Comparison of ENCODE assay signal across 8 cellular contexts in genomic region chr10:69742928-69743602, GRCh38. TPM values are rescaled to one million over a fixed set of nuclear protein-coding genes. Genes with fewer than 3 reads are reported as not detected.
A peak's percentile ranks its signal among the peaks of the same experiment; 100 is the strongest.
DNase-seq lines count a peak whose midpoint lies in the region; ATAC-seq and TF ChIP-seq lines count a peak whose summit lies in the region.
"Had no signal": no experiment of that assay in that cellular context is flagged by ENCODE, and none has a peak within 500 bp of the region (broad histone marks: within the 10 kb centered on the region; RNA-seq: fewer than 3 reads in every experiment).

No MANE protein-coding gene starts in this region.

- H3K4ac ChIP-seq in neuronal stem cell (ENCODE audit: low read length), result no peak overlapping the region

- no peak overlapping the region for H3K23ac ChIP-seq in neuronal stem cell (ENCODE audit: low read depth, low read length, poor library complexity)

- no peak overlapping the region for H3K27ac ChIP-seq in neuronal stem cell (replicated peaks; ENCODE audit: low read length)
- H3K27ac ChIP-seq: epithelial cell of prostate had no signal

- peaks cover 0 to 9% (median 0%) of the 10 kb centered on the region in 3 experiments for H3K27me3 ChIP-seq in neuronal stem cell (ENCODE audit: control insufficient read depth in 3 of 3, insufficient read depth in 3 of 3, low read depth in 1 of 3, low read length in 3 of 3)

- no peaks in the 10 kb centered on the region for H3K79me1 ChIP-seq in neuronal stem cell (ENCODE audit: low read depth, low read length)

- WGBS in neuronal stem cell (ENCODE audit: extremely low coverage in 2 of 2, insufficient read length in 2 of 2, insufficient replicate concordance in 1 of 2), 2 donors, result no CpG with 5 or more reads among the region's 6 CpGs

- H2AK5ac ChIP-seq in neuronal stem cell (ENCODE audit: low read depth, low read length), result peak overlapping the region; percentile 2

- H4K8ac ChIP-seq in neuronal stem cell (ENCODE audit: low read depth, low read length), result no peak overlapping the region

- no peak overlapping the region for H3K14ac ChIP-seq in neuronal stem cell (ENCODE audit: low read length)

- no peak overlapping the region for H4K91ac ChIP-seq in neuronal stem cell (ENCODE audit: low read depth, low read length, poor library complexity)

- peak overlapping the region; percentile 31 for H3K18ac ChIP-seq in neuronal stem cell (ENCODE audit: low read length)

- no peak overlapping the region for H2AFZ ChIP-seq in neuronal stem cell (ENCODE audit: low read length)

- ATAC-seq in GM21360 (IDR thresholded peaks at IDR 0.05; ENCODE audit: unreplicated experiment), result no peak

- H2BK120ac ChIP-seq in neuronal stem cell (ENCODE audit: low read depth, low read length), result no peak overlapping the region

- H3K4me3 ChIP-seq in LNCaP clone FGC (ENCODE audit: low read depth, low read length) (no peak overlapping the region), neuronal stem cell (ENCODE audit: low read length in 2 of 2) (no peak overlapping the region)

- DNase-seq in GDM1 (lab: John Stamatoyannopoulos, UW) (peak; percentile 4), LNCaP clone FGC (ENCODE audit: low read depth) (no peak), ecto neural progenitor cell (ENCODE audit: low spot score) (peak; percentile 75), neuronal stem cell (ENCODE audit: low spot score) (peak; percentile 37), amniotic stem cell (lab: John Stamatoyannopoulos, UW) (no peak)
- DNase-seq in NK-92 treated with Interleukin-12 subunit alpha and Interleukin-12 subunit beta, amount 100 ng/mL, for 24 hours (lab: John Stamatoyannopoulos, UW), result no peak

- no peak overlapping the region for H3K9ac ChIP-seq in neuronal stem cell (ENCODE audit: low read depth, low read length, poor library complexity)

- peak; percentile 60 for TF ChIP-seq CTCF in LNCaP clone FGC (IDR thresholded peaks at IDR 0.05; ENCODE audit: control insufficient read depth, extremely low read depth, insufficient read depth)

- no peaks in the 10 kb centered on the region for H3K36me3 ChIP-seq in neuronal stem cell (replicated peaks in 1 of 2; ENCODE audit: control insufficient read depth in 2 of 2, insufficient read depth in 2 of 2, low read length in 2 of 2)

- H2BK15ac ChIP-seq in neuronal stem cell (ENCODE audit: low read length), result no peak overlapping the region

- no peak overlapping the region for H3K4me2 ChIP-seq in neuronal stem cell (ENCODE audit: insufficient read depth, low read length, poor library complexity, severe bottlenecking)

- H2BK5ac ChIP-seq in neuronal stem cell (ENCODE audit: low read length), result no peak overlapping the region

- H3K9me3 ChIP-seq in neuronal stem cell (replicated peaks in 1 of 2; ENCODE audit: control insufficient read depth in 2 of 2, insufficient read depth in 1 of 2, low read depth in 1 of 2, low read length in 2 of 2), result no peaks in the 10 kb centered on the region

- H3K4me1 ChIP-seq in neuronal stem cell (ENCODE audit: control insufficient read depth in 2 of 2, insufficient read depth in 1 of 2, low read depth in 1 of 2, low read length in 2 of 2), result peaks cover 1 to 2% of the 10 kb centered on the region in 2 donors

- no peak overlapping the region for H2BK12ac ChIP-seq in neuronal stem cell (ENCODE audit: low read length)

RNA-seq across cellular contexts. Expression of gene COL13A1, which starts 58.6 kb away (rescaled TPM):
- 4.7 TPM for polyA plus RNA-seq in neuronal stem cell (2013, experiment 1 of 2)
- polyA plus RNA-seq in neuronal stem cell (2013, experiment 2 of 2), result 5.0 TPM

Comparison
In these comparisons a context has a peak if more than half of its experiments do, and no peak if none do; other contexts are left out.
1. DNase-seq: peak in GDM1 (single experiment), ecto neural progenitor cell (single experiment) and neuronal stem cell (single experiment); none in LNCaP clone FGC (single experiment), NK-92 treated with Interleukin-12 subunit alpha and Interleukin-12 subunit beta, amount 100 ng/mL, for 24 hours (single experiment) and amniotic stem cell (single experiment).